In genomic region chr17:46817901-46818209, GRCh38 we compare ENCODE assay signal across 14 cellular contexts. TPM values are rescaled to one million over a fixed set of nuclear protein-coding genes. Genes with fewer than 3 reads are reported as not detected.
DNase-seq lines count a peak whose midpoint lies in the region; ATAC-seq and TF ChIP-seq lines count a peak whose summit lies in the region.
"Had no signal": no experiment of that assay in that cellular context is flagged by ENCODE, and none has a peak within 500 bp of the region (broad histone marks: within the 10 kb centered on the region; RNA-seq: fewer than 3 reads in every experiment).

No MANE protein-coding gene starts in this region.

- H3K9me3 Mint-ChIP-seq in activated CD4-positive, alpha-beta T cell treated with anti-CD3 and anti-CD28 coated beads, Interleukin-2, amount 10 ng/mL, durations not matched to agents 24 days and 14 days, result no peaks in the 10 kb centered on the region
- no peaks in the 10 kb centered on the region for H3K9me3 Mint-ChIP-seq in osteocyte (ENCODE audit: unreplicated experiment)

- DNase-seq in activated CD4-positive, alpha-beta T cell treated with anti-CD3 and anti-CD28 coated beads, Interleukin-2, amount 10 ng/mL, durations not matched to agents 24 days and 14 days, result no peak
- DNase-seq in activated CD4-positive, alpha-beta T cell treated with anti-CD3 and anti-CD28 coated beads for 48 hours, result no peak
- DNase-seq in T-helper 17 cell, result no peak
- no peak for DNase-seq in iPS DF 6.9 (ENCODE audit: low read depth, low spot score)
- DNase-seq in osteocyte (ENCODE audit: extremely low spot score, unreplicated experiment), result no peak
- DNase-seq in NCI-H1436 treated with DMSO at 0.1 percent for 48 hours (lab: John Stamatoyannopoulos, UW), result no peak
- no peak for DNase-seq in left lobe of liver (ENCODE audit: low spot score)
- DNase-seq: GOT3, KG1, left ventricle myocardium inferior had no signal

- peaks cover 28% of the 10 kb centered on the region; the same call in 1 of the 2 replicates for H3K27me3 ChIP-seq in iPS DF 6.9 (ENCODE audit: control insufficient read depth, insufficient read depth, low read length)

- H3K4me1 ChIP-seq in iPS DF 6.9 (ENCODE audit: control insufficient read depth, insufficient read depth, low read length), result peaks cover 28% of the 10 kb centered on the region

- H3K36me3 Mint-ChIP-seq in activated CD4-positive, alpha-beta T cell treated with anti-CD3 and anti-CD28 coated beads, Interleukin-2, amount 10 ng/mL, durations not matched to agents 24 days and 14 days (ENCODE audit: low read depth), result no peaks in the 10 kb centered on the region
- H3K36me3 Mint-ChIP-seq in T-helper 17 cell (ENCODE audit: low read depth), result peaks cover 5% of the 10 kb centered on the region
- no peaks in the 10 kb centered on the region for H3K36me3 Mint-ChIP-seq in osteocyte (ENCODE audit: unreplicated experiment)

- peak overlapping the region; percentile 75 for H3K4me3 Mint-ChIP-seq in activated CD4-positive, alpha-beta T cell treated with anti-CD3 and anti-CD28 coated beads, Interleukin-2, amount 10 ng/mL, durations not matched to agents 24 days and 14 days
- H3K4me3 Mint-ChIP-seq in T-helper 17 cell (peak overlapping the region; percentile 87), osteocyte (ENCODE audit: unreplicated experiment) (peak overlapping the region; percentile 22)

- H3K4me3 ChIP-seq in iPS DF 6.9 (ENCODE audit: low read length), result peak overlapping the region; percentile 6; the same call in 1 of the 2 replicates
- H3K4me3 ChIP-seq: A549 had no signal

- no peak for ATAC-seq in T-helper 17 cell
- no peak for ATAC-seq in left lobe of liver
- ATAC-seq in HG03565 (IDR thresholded peaks at IDR 0.05; ENCODE audit: unreplicated experiment), result no peak
- ATAC-seq: A549 had no signal

- H3K27ac Mint-ChIP-seq in activated CD4-positive, alpha-beta T cell treated with anti-CD3 and anti-CD28 coated beads, Interleukin-2, amount 10 ng/mL, durations not matched to agents 24 days and 14 days, result no peak overlapping the region
- H3K27ac Mint-ChIP-seq in T-helper 17 cell (no peak overlapping the region), osteocyte (ENCODE audit: unreplicated experiment) (no peak overlapping the region)

- intact Hi-C loops in activated CD4-positive, alpha-beta T cell treated with anti-CD3 and anti-CD28 coated beads, Interleukin-2, amount 10 ng/mL, durations not matched to agents 24 days and 14 days (cut with micrococcal nuclease), result no loop called here

- no peak overlapping the region for H3K27ac ChIP-seq in iPS DF 6.9 (ENCODE audit: low read length)
- H3K27ac ChIP-seq: A549, left ventricle myocardium inferior had no signal

- no peaks in the 10 kb centered on the region for H3K9me3 ChIP-seq in T-helper 17 cell (ENCODE audit: control insufficient read depth, low read length, poor library complexity, severe bottlenecking)
- no peaks in the 10 kb centered on the region for H3K9me3 ChIP-seq in iPS DF 6.9 (ENCODE audit: control insufficient read depth, insufficient read depth, low read length)
- H3K9me3 ChIP-seq: A549, left ventricle myocardium inferior had no signal

- H3K4me1 Mint-ChIP-seq in activated CD4-positive, alpha-beta T cell treated with anti-CD3 and anti-CD28 coated beads, Interleukin-2, amount 10 ng/mL, durations not matched to agents 24 days and 14 days, result peaks cover 8% of the 10 kb centered on the region
- H3K4me1 Mint-ChIP-seq in T-helper 17 cell (peaks cover 24% of the 10 kb centered on the region), osteocyte (ENCODE audit: unreplicated experiment) (peaks cover 15% of the 10 kb centered on the region)

- no peak for TF ChIP-seq CTCF in osteocyte (IDR thresholded peaks at IDR 0.05)

- no CpG with 5 or more reads among the region's 5 CpGs for WGBS in iPS DF 6.9 (ENCODE audit: insufficient coverage, insufficient read length)

- H3K27me3 Mint-ChIP-seq in activated CD4-positive, alpha-beta T cell treated with anti-CD3 and anti-CD28 coated beads, Interleukin-2, amount 10 ng/mL, durations not matched to agents 24 days and 14 days, result peaks cover 81% of the 10 kb centered on the region
- H3K27me3 Mint-ChIP-seq in T-helper 17 cell (peaks cover 83% of the 10 kb centered on the region), osteocyte (ENCODE audit: unreplicated experiment) (peaks cover 58% of the 10 kb centered on the region)

- H3K36me3 ChIP-seq in iPS DF 6.9 (ENCODE audit: control insufficient read depth, insufficient read depth, low read length), result no peaks in the 10 kb centered on the region
- H3K36me3 ChIP-seq: left ventricle myocardium inferior had no signal

RNA-seq across cellular contexts. Expression of gene WNT3, which starts 0.6 kb away (rescaled TPM):
- 0.05 and 0.07 TPM in 2 replicates for total RNA-seq in activated CD4-positive, alpha-beta T cell treated with anti-CD3 and anti-CD28 coated beads, Interleukin-2, amount 10 ng/mL, durations not matched to agents 24 days and 14 days
- total RNA-seq in T-helper 17 cell, result not detected
- total RNA-seq in osteocyte, result 2.0 and 2.4 TPM in 2 replicates
- total RNA-seq in left lobe of liver, result 2.7 TPM

RNA-seq across cellular contexts. Expression of gene WNT9B, which starts 33.5 kb away (rescaled TPM):
- not detected in 2 replicates for total RNA-seq in activated CD4-positive, alpha-beta T cell treated with anti-CD3 and anti-CD28 coated beads, Interleukin-2, amount 10 ng/mL, durations not matched to agents 24 days and 14 days
- total RNA-seq in T-helper 17 cell, result not detected
- not detected in 2 replicates for total RNA-seq in osteocyte
- total RNA-seq in left lobe of liver, result not detected
- total RNA-seq: endothelial cell of umbilical vein, glomerular endothelial cell had no signal

Comparison
In these comparisons a context has a peak if more than half of its experiments do, and no peak if none do; other contexts are left out.
1. H3K4me3 Mint-ChIP-seq: peak in every context shown above with its lines; median percentile 87 in T-helper 17 cell; 75 in activated CD4-positive, alpha-beta T cell treated with anti-CD3 and anti-CD28 coated beads, Interleukin-2, amount 10 ng/mL, durations not matched to agents 24 days and 14 days; 22 in osteocyte.